ENCODE assay signal across 16 cellular contexts in the genomic region with DNA sequence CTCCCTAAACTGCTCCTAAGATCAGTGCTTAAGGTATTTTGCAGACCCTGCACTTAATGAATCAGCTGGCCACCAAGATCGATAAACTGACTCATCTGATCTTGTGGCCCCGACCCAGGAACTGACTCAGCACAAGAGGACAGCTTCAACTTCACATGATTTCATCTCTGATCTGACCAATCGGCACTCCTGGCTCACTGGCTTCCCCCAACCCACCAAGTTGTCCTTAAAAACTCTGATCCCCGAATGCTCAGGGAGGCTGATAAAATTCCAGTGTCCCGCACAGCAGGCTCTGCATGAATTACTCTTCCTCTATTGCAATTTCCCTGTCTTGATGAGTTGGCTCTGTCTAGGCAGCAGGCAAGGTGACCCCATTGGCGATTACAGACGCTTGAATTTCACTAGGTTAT. TPM values are rescaled to one million over a fixed set of nuclear protein-coding genes. Genes with fewer than 3 reads are reported as not detected.
A peak's percentile ranks its signal among the peaks of the same experiment; 100 is the strongest.
DNase-seq lines count a peak whose midpoint lies in the region; ATAC-seq, FAIRE-seq and TF ChIP-seq lines count a peak whose summit lies in the region.
"Had no signal": no experiment of that assay in that cellular context is flagged by ENCODE, and none has a peak within 500 bp of the region (broad histone marks: within the 10 kb centered on the region; RNA-seq: fewer than 3 reads in every experiment).

No MANE protein-coding gene starts in this region.

- no peak overlapping the region for H3K27ac ChIP-seq in keratinocyte (ENCODE audit: control insufficient read depth, insufficient read depth, low read length)
- H3K27ac ChIP-seq in A673 (ENCODE audit: low read depth, low read length, poor library complexity, severe bottlenecking) = no peak overlapping the region
- H3K27ac ChIP-seq: esophagus muscularis mucosa had no signal

- no peak for ATAC-seq in naive thymus-derived CD8-positive, alpha-beta T cell

- dilution Hi-C loops in keratinocyte (cut with MboI; ENCODE audit: extremely low pct_ligation_motif_present, low sequenced_read_pairs) = no loop called here

- DNase-seq in Daoy (ENCODE audit: low read depth) (peak; percentile 75), LHCN-M2 (ENCODE audit: low read depth) (peak; percentile 55), adipocyte (ENCODE audit: low read depth) (peak; percentile 7), keratinocyte (ENCODE audit: low read depth, low spot score) (no peak), A673 (ENCODE audit: low spot score) (no peak), DMS153 treated with DMSO at 0.1 percent for 48 hours (lab: John Stamatoyannopoulos, UW; ENCODE audit: unreplicated experiment) (no peak), D721Med (ENCODE audit: insufficient read length, low spot score) (no peak)
- no peak for DNase-seq in naive thymus-derived CD8-positive, alpha-beta T cell
- DNase-seq: activated CD4-positive, CD25-positive, alpha-beta regulatory T cell treated with anti-CD3 and anti-CD28 coated beads, Interleukin-2, amount 50 U/mL, for 72 hours; activated gamma-delta T cell; NCI-H446 treated with DMSO at 0.1 percent for 48 hours; retina had no signal

- H3K4me3 ChIP-seq in adipocyte (ENCODE audit: low read length) (peak overlapping the region; percentile 44), keratinocyte (ENCODE audit: control insufficient read depth in 2 of 3, extremely low read depth in 1 of 3, insufficient read depth in 2 of 3, low read depth in 1 of 3, low read length in 3 of 3) (no peak overlapping the region), A673 (ENCODE audit: low read depth, low read length, poor library complexity, severe bottlenecking) (no peak overlapping the region)
- H3K4me3 ChIP-seq: esophagus muscularis mucosa had no signal

- H3K4me1 ChIP-seq in adipocyte (ENCODE audit: control insufficient read depth, insufficient read depth, low read length) (peaks cover 5% of the 10 kb centered on the region), keratinocyte (ENCODE audit: control insufficient read depth, extremely low read depth, insufficient read depth, low read length) (peaks cover 5% of the 10 kb centered on the region), A673 (ENCODE audit: insufficient read depth, low read length, poor library complexity, severe bottlenecking) (no peaks in the 10 kb centered on the region)
- H3K4me1 ChIP-seq: esophagus muscularis mucosa had no signal

- H3K36me3 ChIP-seq in adipocyte (ENCODE audit: control insufficient read depth, insufficient read depth, low read length, severe bottlenecking) (no peaks in the 10 kb centered on the region), keratinocyte (ENCODE audit: control insufficient read depth in 2 of 2, extremely low read depth in 1 of 2, insufficient read depth in 2 of 2, low read length in 2 of 2) (no peaks in the 10 kb centered on the region), A673 (ENCODE audit: insufficient read depth, low read length, poor library complexity, severe bottlenecking) (no peaks in the 10 kb centered on the region)
- H3K36me3 ChIP-seq: esophagus muscularis mucosa had no signal

- intact Hi-C loops in A673 (cut with micrococcal nuclease; ENCODE audit: unreplicated experiment) = no loop called here

- H3K4me1 Mint-ChIP-seq in naive thymus-derived CD8-positive, alpha-beta T cell = no peaks in the 10 kb centered on the region
- H3K4me1 Mint-ChIP-seq: central memory CD8-positive, alpha-beta T cell had no signal

- CTCF ChIA-PET in A673 (lab: Charles Lee) = interaction anchor here (0.6 kb wide), 1 partner anchor 1181 kb away, joined by 7 read pairs; no protein-coding TSS in a partner anchor

- no peaks in the 10 kb centered on the region for H3K9me3 Mint-ChIP-seq in naive thymus-derived CD8-positive, alpha-beta T cell
- H3K9me3 Mint-ChIP-seq: central memory CD8-positive, alpha-beta T cell; stimulated activated naive CD8-positive, alpha-beta T cell treated with anti-CD3 and anti-CD28 coated beads, Interleukin-15, Interleukin-2, amounts not matched to agents 100 ng/mL and 50 ng/mL, for 24 hours had no signal

- peak; percentile 49 for FAIRE-seq in keratinocyte (lab: Jason Lieb, UNC)
- FAIRE-seq in D721Med (lab: Jason Lieb, UNC) = no peak

- H3K4me3 Mint-ChIP-seq in naive thymus-derived CD8-positive, alpha-beta T cell = no peak overlapping the region
- H3K4me3 Mint-ChIP-seq: central memory CD8-positive, alpha-beta T cell; stimulated activated naive CD8-positive, alpha-beta T cell treated with anti-CD3 and anti-CD28 coated beads, Interleukin-15, Interleukin-2, amounts not matched to agents 100 ng/mL and 50 ng/mL, for 24 hours had no signal

- POLR2A ChIA-PET in A673 (lab: Charles Lee; ENCODE audit: low non-redundant PET) = no interaction called here
- POLR2A ChIA-PET in naive thymus-derived CD8-positive, alpha-beta T cell (lab: Charles Lee) = no interaction called here

- no peak overlapping the region for H3K9ac ChIP-seq in adipocyte (ENCODE audit: low read length)
- H3K9ac ChIP-seq in keratinocyte (ENCODE audit: control insufficient read depth, extremely low read depth, insufficient read depth, low read length) = no peak overlapping the region

- H4K20me1 ChIP-seq in keratinocyte (ENCODE audit: control insufficient read depth, extremely low read depth, insufficient read depth, low read length) = no peaks in the 10 kb centered on the region

- H2AFZ ChIP-seq in keratinocyte (ENCODE audit: control insufficient read depth, low read length) = no peak overlapping the region

- H3K4me2 ChIP-seq in keratinocyte (ENCODE audit: control insufficient read depth, extremely low read depth, insufficient read depth, low read depth, low read length) = no peak overlapping the region

- H3K9me3 ChIP-seq in adipocyte (ENCODE audit: control insufficient read depth, low read length) (no peaks in the 10 kb centered on the region), keratinocyte (ENCODE audit: control insufficient read depth, low read depth, low read length) (no peaks in the 10 kb centered on the region), A673 (ENCODE audit: low read depth, low read length, poor library complexity, severe bottlenecking) (no peaks in the 10 kb centered on the region)
- H3K9me3 ChIP-seq: esophagus muscularis mucosa had no signal

- H3K27me3 Mint-ChIP-seq in naive thymus-derived CD8-positive, alpha-beta T cell = peaks cover 0 to 9% (median 4%) of the 10 kb centered on the region in 5 donors

- H3K27ac Mint-ChIP-seq in naive thymus-derived CD8-positive, alpha-beta T cell = no peak overlapping the region
- H3K27ac Mint-ChIP-seq: stimulated activated naive CD8-positive, alpha-beta T cell treated with anti-CD3 and anti-CD28 coated beads, Interleukin-15, Interleukin-2, amounts not matched to agents 100 ng/mL and 50 ng/mL, for 24 hours had no signal

- H3K36me3 Mint-ChIP-seq in naive thymus-derived CD8-positive, alpha-beta T cell = peaks cover 0 to 3% (median 0%) of the 10 kb centered on the region in 3 donors

- H3K27me3 ChIP-seq in adipocyte (replicated peaks; ENCODE audit: control insufficient read depth, insufficient read depth, low read length) (peaks cover 15% of the 10 kb centered on the region), keratinocyte (ENCODE audit: control insufficient read depth, extremely low read depth, insufficient read depth, low read length) (no peaks in the 10 kb centered on the region), A673 (replicated peaks; ENCODE audit: insufficient read depth, low read depth, low read length, poor library complexity) (no peaks in the 10 kb centered on the region)
- H3K27me3 ChIP-seq: esophagus muscularis mucosa had no signal

- no peaks in the 10 kb centered on the region for H3K79me2 ChIP-seq in keratinocyte (ENCODE audit: control insufficient read depth, insufficient read depth, low read length)

- TF ChIP-seq CTCF in keratinocyte (optimal IDR thresholded peaks at IDR 0.05 in 1 of 3, IDR thresholded peaks at IDR 0.05 in 1 of 3, conservative IDR thresholded peaks at IDR 0.05 in 1 of 3; ENCODE audit: extremely low read depth in 1 of 3, insufficient read depth in 2 of 3, low read length in 3 of 3) (no peak), A673 (conservative IDR thresholded peaks at IDR 0.05; ENCODE audit: low read depth, low read length) (no peak), D721Med (IDR thresholded peaks at IDR 0.05; ENCODE audit: insufficient read depth, missing control alignments) (no peak)

- no TSS peak for BruUV-seq in A673 (replicated peaks; lab: Mats Ljungman, UMichigan)

- H3K9me1 ChIP-seq in keratinocyte (ENCODE audit: control insufficient read depth, extremely low read depth, insufficient read depth, low read length) = no peaks in the 10 kb centered on the region

RNA-seq across cellular contexts. Expression of gene HTR3E, which starts 13.5 kb away (rescaled TPM):
- total RNA-seq in Daoy (2014; rRNA removed; shearing (Covaris generic)) = not detected in 2 replicates
- total RNA-seq in LHCN-M2 (2014; rRNA removed) (not detected in 2 replicates), A673 (2021) (not detected in 2 replicates)
- 0.02 TPM for polyA plus RNA-seq in LHCN-M2 (2012)
- not detected in 3 replicates for polyA plus RNA-seq in keratinocyte
- not detected for polyA plus RNA-seq in keratinocyte (2011; ENCODE audit: low read depth)
- not detected in 2 replicates for polyA plus RNA-seq in keratinocyte (2011; cell fraction: cytosol; rRNA removed)
- not detected in 2 replicates for polyA plus RNA-seq in keratinocyte (2011; cell fraction: nucleus; rRNA removed)
- not detected in 2 replicates for polyA plus RNA-seq in keratinocyte (2012; ENCODE audit: low replicate concordance)
- not detected in 3 replicates for polyA minus RNA-seq in keratinocyte
- not detected for polyA minus RNA-seq in keratinocyte (2011; cell fraction: cytosol; rRNA and poly(A)+ RNA removed)
- not detected in 2 replicates for polyA minus RNA-seq in keratinocyte (2011; cell fraction: nucleus; rRNA and poly(A)+ RNA removed)
- total RNA-seq in naive thymus-derived CD8-positive, alpha-beta T cell = not detected
- not detected for polyA plus RNA-seq in naive thymus-derived CD8-positive, alpha-beta T cell
- total RNA-seq: esophagus muscularis mucosa had no signal
- polyA plus RNA-seq: BJ had no signal

RNA-seq across cellular contexts. Expression of gene EIF2B5, which starts 24.8 kb away (rescaled TPM):
- 53.5 and 57.9 TPM in 2 replicates for total RNA-seq in Daoy (2014; rRNA removed; shearing (Covaris generic))
- total RNA-seq in LHCN-M2 (2014; rRNA removed) (35.4 and 40.8 TPM in 2 replicates), A673 (2021) (57.8 and 64.2 TPM in 2 replicates)
- polyA plus RNA-seq in LHCN-M2 (2012) = 22.9 TPM
- polyA plus RNA-seq in keratinocyte = 31.9 to 37.9 TPM (median 33.7 TPM) in 3 replicates
- 48.6 TPM for polyA plus RNA-seq in keratinocyte (2011; ENCODE audit: low read depth)
- polyA plus RNA-seq in keratinocyte (2011; cell fraction: cytosol; rRNA removed) = 22.2 and 24.4 TPM in 2 replicates
- polyA plus RNA-seq in keratinocyte (2011; cell fraction: nucleus; rRNA removed) = 55.3 and 62.8 TPM in 2 replicates
- polyA plus RNA-seq in keratinocyte (2012; ENCODE audit: low replicate concordance) = 28.9 and 31.9 TPM in 2 replicates
- polyA minus RNA-seq in keratinocyte = 22.5 to 37.1 TPM (median 30.7 TPM) in 3 replicates
- 16.5 TPM for polyA minus RNA-seq in keratinocyte (2011; cell fraction: cytosol; rRNA and poly(A)+ RNA removed)
- polyA minus RNA-seq in keratinocyte (2011; cell fraction: nucleus; rRNA and poly(A)+ RNA removed) = 18.0 and 22.5 TPM in 2 replicates
- 10 to 100 TPM; 87.2 to 93.5 TPM for total RNA-seq in naive thymus-derived CD8-positive, alpha-beta T cell
- 10 to 100 TPM; 45.8 to 66.6 (median 54.5) TPM for polyA plus RNA-seq in naive thymus-derived CD8-positive, alpha-beta T cell

RNA-seq across cellular contexts. Expression of gene DVL3, which starts 44.9 kb away (rescaled TPM):
- total RNA-seq in Daoy (2014; rRNA removed; shearing (Covaris generic)) = 28.1 and 28.3 TPM in 2 replicates
- total RNA-seq in LHCN-M2 (2014; rRNA removed) = 50.1 and 63.5 TPM in 2 replicates
- polyA plus RNA-seq in LHCN-M2 (2012) = 52.7 TPM
- polyA plus RNA-seq in keratinocyte = 16.0 to 21.9 TPM (median 18.5 TPM) in 3 replicates
- 33.3 TPM for polyA plus RNA-seq in keratinocyte (2011; ENCODE audit: low read depth)
- polyA plus RNA-seq in keratinocyte (2011; cell fraction: cytosol; rRNA removed) = 15.3 and 24.4 TPM in 2 replicates
- 56.2 and 72.1 TPM in 2 replicates for polyA plus RNA-seq in keratinocyte (2011; cell fraction: nucleus; rRNA removed)
- 23.5 and 27.0 TPM in 2 replicates for polyA plus RNA-seq in keratinocyte (2012; ENCODE audit: low replicate concordance)
- 30.6 to 75.2 TPM (median 33.8 TPM) in 3 replicates for polyA minus RNA-seq in keratinocyte
- polyA minus RNA-seq in keratinocyte (2011; cell fraction: cytosol; rRNA and poly(A)+ RNA removed) = 34.0 TPM
- polyA minus RNA-seq in keratinocyte (2011; cell fraction: nucleus; rRNA and poly(A)+ RNA removed) = 18.9 and 20.0 TPM in 2 replicates
- total RNA-seq in A673 (2021) = 82.6 and 83.3 TPM in 2 replicates
- 10 to 100 TPM; 44.2 to 50.4 TPM for total RNA-seq in naive thymus-derived CD8-positive, alpha-beta T cell
- polyA plus RNA-seq in naive thymus-derived CD8-positive, alpha-beta T cell = 10 to 100 TPM in 1 of 3 donors, 1 to 10 TPM in 2; 3.0 to 10.8 (median 9.1) TPM

RNA-seq across cellular contexts. Expression of gene HTR3C, which starts 57.5 kb away (rescaled TPM):
- total RNA-seq in Daoy (2014; rRNA removed; shearing (Covaris generic)) = not detected in 2 replicates
- not detected in 2 replicates for total RNA-seq in LHCN-M2 (2014; rRNA removed)
- not detected for polyA plus RNA-seq in LHCN-M2 (2012)
- not detected in 3 replicates for polyA plus RNA-seq in keratinocyte
- polyA plus RNA-seq in keratinocyte (2011; ENCODE audit: low read depth) = not detected
- not detected in 2 replicates for polyA plus RNA-seq in keratinocyte (2011; cell fraction: cytosol; rRNA removed)
- not detected in 2 replicates for polyA plus RNA-seq in keratinocyte (2011; cell fraction: nucleus; rRNA removed)
- not detected in 2 replicates for polyA plus RNA-seq in keratinocyte (2012; ENCODE audit: low replicate concordance)
- not detected in 3 replicates for polyA minus RNA-seq in keratinocyte
- polyA minus RNA-seq in keratinocyte (2011; cell fraction: cytosol; rRNA and poly(A)+ RNA removed) = not detected
- polyA minus RNA-seq in keratinocyte (2011; cell fraction: nucleus; rRNA and poly(A)+ RNA removed) = not detected in 2 replicates
- not detected in 2 replicates for total RNA-seq in A673 (2021)
- not detected for total RNA-seq in naive thymus-derived CD8-positive, alpha-beta T cell
- polyA plus RNA-seq in naive thymus-derived CD8-positive, alpha-beta T cell = not detected
- total RNA-seq: esophagus muscularis mucosa had no signal
- polyA plus RNA-seq: BJ had no signal

Comparison
In these comparisons a context has a peak if more than half of its experiments do, and no peak if none do; other contexts are left out.
1. DNase-seq: peak in Daoy (single experiment), LHCN-M2 (single experiment) and adipocyte (single experiment); none in keratinocyte (single experiment), A673 (single experiment), DMS153 treated with DMSO at 0.1 percent for 48 hours (single experiment), naive thymus-derived CD8-positive, alpha-beta T cell (0 of 10) and D721Med (single experiment).